ENCODE assay signal across 8 cellular contexts in genomic region chr13:32581177-32581786, GRCh38. TPM values are rescaled to one million over a fixed set of nuclear protein-coding genes. Genes with fewer than 3 reads are reported as not detected.
DNase-seq lines count a peak whose midpoint lies in the region; ATAC-seq, FAIRE-seq and TF ChIP-seq lines count a peak whose summit lies in the region.

No MANE protein-coding gene starts in this region.

- peaks cover 15% of the 10 kb centered on the region for H3K27me3 Mint-ChIP-seq in WTC11 (ENCODE audit: low read depth)

- TF ChIP-seq POLR2A in endothelial cell of umbilical vein (IDR thresholded peaks at IDR 0.05; ENCODE audit: low read depth, low read length) = no peak

- H3K4me1 ChIP-seq in endothelial cell of umbilical vein (ENCODE audit: control insufficient read depth, extremely low read depth, insufficient read depth, low read length) = peaks cover 10% of the 10 kb centered on the region

- peak; percentile 12 for FAIRE-seq in endothelial cell of umbilical vein (lab: Jason Lieb, UNC)

- H3K27ac ChIP-seq in endothelial cell of umbilical vein (ENCODE audit: insufficient read depth, low read depth, low read length) = no peak overlapping the region

- peaks cover 18% of the 10 kb centered on the region for H3K36me3 Mint-ChIP-seq in WTC11

- H3K27ac Mint-ChIP-seq in WTC11 = no peak overlapping the region

- POLR2A ChIA-PET in endothelial cell of umbilical vein (lab: Charles Lee) (no interaction called here), WTC11 (lab: Charles Lee) (no interaction called here)

- intact Hi-C loops in endothelial cell of umbilical vein (cut with micrococcal nuclease) = loop anchor here (1.0 to 10.0 kb wide), 4 partner anchors 204 to 671 kb away; no protein-coding TSS in a partner anchor
- intact Hi-C loops in left colon (cut with DNase I, micrococcal nuclease) = no loop called here

- H3K36me3 ChIP-seq in endothelial cell of umbilical vein (ENCODE audit: control insufficient read depth in 2 of 2, extremely low read depth in 1 of 2, insufficient read depth in 2 of 2, low read length in 2 of 2) = no peaks in the 10 kb centered on the region

- no peak overlapping the region for H3K9ac ChIP-seq in endothelial cell of umbilical vein (replicated peaks; ENCODE audit: extremely low read depth, insufficient read depth, low read length)

- H3K79me2 ChIP-seq in endothelial cell of umbilical vein (ENCODE audit: control insufficient read depth, insufficient read depth, low read length) = no peaks in the 10 kb centered on the region

- H3K27me3 ChIP-seq in endothelial cell of umbilical vein (ENCODE audit: control insufficient read depth in 2 of 2, insufficient read depth in 2 of 2, low read length in 2 of 2) = peaks cover 0 to 1% of the 10 kb centered on the region in 2 experiments

- H3K4me3 ChIP-seq in endothelial cell of umbilical vein (replicated peaks in 1 of 3; ENCODE audit: insufficient read depth in 1 of 3, low read depth in 1 of 3, low read length in 3 of 3) = no peak overlapping the region
- H3K4me3 ChIP-seq in retinal pigment epithelial cell (ENCODE audit: low read length) = no peak overlapping the region

- H3K9me3 ChIP-seq in endothelial cell of umbilical vein (replicated peaks; ENCODE audit: control insufficient read depth, insufficient read depth, low read length) = no peaks in the 10 kb centered on the region

- no peak overlapping the region for H3K4me2 ChIP-seq in endothelial cell of umbilical vein (ENCODE audit: insufficient read depth, low read length)

- TF ChIP-seq CTCF in endothelial cell of umbilical vein (IDR thresholded peaks at IDR 0.05; ENCODE audit: extremely low read depth in 1 of 2, insufficient read depth in 1 of 2, low read depth in 1 of 2, low read length in 2 of 2) = peak; percentile 21 to 26
- peak; percentile 59 for TF ChIP-seq CTCF in retinal pigment epithelial cell (conservative IDR thresholded peaks at IDR 0.05; ENCODE audit: low read depth, low read length)
- TF ChIP-seq CTCF in WTC11 (IDR thresholded peaks at IDR 0.05) = no peak

- CTCF ChIA-PET in endothelial cell of umbilical vein (lab: Charles Lee) (interaction anchor here (0.6 to 8.2 kb wide), 50 partner anchors 9 to 1143 kb away, joined by 3 to 437 read pairs (median 5); partner anchors contain the start of genes BRCA2 and ZAR1L), WTC11 (lab: Charles Lee) (interaction anchor here (0.6 to 2.4 kb wide), 34 partner anchors 9 to 671 kb away, joined by 3 to 11 read pairs (median 4); partner anchors contain the start of genes BRCA2, N4BP2L2 and ZAR1L)

- peaks cover 28% of the 10 kb centered on the region for H3K9me3 Mint-ChIP-seq in WTC11

- H4K20me1 ChIP-seq in endothelial cell of umbilical vein (replicated peaks; ENCODE audit: control insufficient read depth, extremely low read depth, insufficient read depth, low read length) = no peaks in the 10 kb centered on the region

- H3K4me3 Mint-ChIP-seq in WTC11 = no peak overlapping the region

- dilution Hi-C loops in endothelial cell of umbilical vein (cut with MboI; ENCODE audit: extremely low pct_ligation_motif_present, low sequenced_read_pairs) = no loop called here

- DNase-seq in NCI-H2196 (lab: John Stamatoyannopoulos, UW; ENCODE audit: unreplicated experiment) = peak; percentile 3
- DNase-seq in NCI-H2196 treated with DMSO at 0.1 percent for 48 hours (lab: John Stamatoyannopoulos, UW; ENCODE audit: unreplicated experiment) = no peak
- peak; percentile 71 for DNase-seq in NCI-H748 (lab: John Stamatoyannopoulos, UW; ENCODE audit: unreplicated experiment)
- peak; percentile 26 for DNase-seq in endothelial cell of umbilical vein (ENCODE audit: low read depth, low spot score)
- DNase-seq in retinal pigment epithelial cell (ENCODE audit: low read depth) = no peak
- DNase-seq in left colon = no peak
- DNase-seq in WTC11 (ENCODE audit: low spot score) = no peak

- BruUV-seq in endothelial cell of umbilical vein (replicated peaks; lab: Mats Ljungman, UMichigan) = no TSS peak

- peaks cover 11% of the 10 kb centered on the region for H3K4me1 Mint-ChIP-seq in WTC11

- no peak for ATAC-seq in left colon
- ATAC-seq in GM18870 (IDR thresholded peaks at IDR 0.05; ENCODE audit: unreplicated experiment) = no peak
- no peak for ATAC-seq in WTC11

- H2AFZ ChIP-seq in endothelial cell of umbilical vein (ENCODE audit: low read depth, low read length) = no peak overlapping the region

- no peaks in the 10 kb centered on the region for H3K9me1 ChIP-seq in endothelial cell of umbilical vein (replicated peaks; ENCODE audit: control insufficient read depth, extremely low read depth, insufficient read depth, low read length)

TF ChIP-seq in endothelial cell of umbilical vein, 7 proteins besides CTCF, POLR2A, EP300 and RAD21:
- TF ChIP-seq EZH2 (IDR thresholded peaks at IDR 0.05; ENCODE audit: borderline replicate concordance, low read depth, low read length, severe bottlenecking) = no peak
- TF ChIP-seq POLR2AphosphoS5 (IDR thresholded peaks at IDR 0.05; ENCODE audit: insufficient read depth, low read depth, low read length) = no peak
- no peak for TF ChIP-seq MAX (IDR thresholded peaks at IDR 0.05; ENCODE audit: insufficient read depth, insufficient read length)
- TF ChIP-seq JUN (IDR thresholded peaks at IDR 0.05; ENCODE audit: borderline replicate concordance, insufficient read depth, insufficient read length, low read depth) = no peak
- TF ChIP-seq MYC (IDR thresholded peaks at IDR 0.05; ENCODE audit: low read depth, low read length) = no peak
- TF ChIP-seq FOS (IDR thresholded peaks at IDR 0.05; ENCODE audit: borderline replicate concordance, insufficient read depth, low read length) = no peak
- no peak for TF ChIP-seq GATA2 (IDR thresholded peaks at IDR 0.05; ENCODE audit: insufficient read depth, insufficient read length, low read depth, low read length)
TF ChIP-seq in endothelial cell of umbilical vein: peak in this region for 0.

TF ChIP-seq in WTC11, 78 proteins besides CTCF, POLR2A, EP300 and RAD21:
- no peak for TF ChIP-seq NFATC4 (CRISPR knock-in tag; IDR thresholded peaks at IDR 0.05)
- TF ChIP-seq NR2C2 (CRISPR knock-in tag; IDR thresholded peaks at IDR 0.05) = no peak
- no peak for TF ChIP-seq ATF1 (CRISPR knock-in tag; IDR thresholded peaks at IDR 0.05)
- no peak for TF ChIP-seq ERG (CRISPR knock-in tag; IDR thresholded peaks at IDR 0.05)
- no peak for TF ChIP-seq FOXK1 (CRISPR knock-in tag; IDR thresholded peaks at IDR 0.05)
- no peak for TF ChIP-seq ZBTB43 (CRISPR knock-in tag; IDR thresholded peaks at IDR 0.05)
- no peak for TF ChIP-seq ZNF423 (CRISPR knock-in tag; IDR thresholded peaks at IDR 0.05)
TF ChIP-seq in WTC11: peak in this region for 0.

RNA-seq across cellular contexts. Expression of gene PDS5B, which starts 5.0 kb away (rescaled TPM):
- total RNA-seq in endothelial cell of umbilical vein (40.3 and 41.0 TPM in 2 replicates), left colon (10 to 100 TPM; 29.2 to 29.7 TPM), WTC11 (2021) (41.3 to 44.5 TPM (median 44.3 TPM) in 3 replicates)
- 2.6 and 3.9 TPM in 2 replicates for polyA plus RNA-seq in endothelial cell of umbilical vein
- polyA plus RNA-seq in endothelial cell of umbilical vein (2011; cell fraction: cytosol; rRNA removed) = 6.1 and 7.0 TPM in 2 replicates
- polyA plus RNA-seq in endothelial cell of umbilical vein (2011; cell fraction: nucleus; rRNA removed) = 23.2 and 30.7 TPM in 2 replicates
- 16.1 and 22.5 TPM in 2 replicates for polyA plus RNA-seq in endothelial cell of umbilical vein (2012)
- polyA minus RNA-seq in endothelial cell of umbilical vein = 11.9 and 13.1 TPM in 2 replicates
- polyA minus RNA-seq in endothelial cell of umbilical vein (2011; cell fraction: cytosol; rRNA and poly(A)+ RNA removed) = 17.5 TPM
- 72.5 and 106 TPM in 2 replicates for polyA minus RNA-seq in endothelial cell of umbilical vein (2011; cell fraction: nucleus; rRNA and poly(A)+ RNA removed)

RNA-seq across cellular contexts. Expression of gene N4BP2L2, which starts 42.7 kb away (rescaled TPM):
- total RNA-seq in endothelial cell of umbilical vein = 95.4 and 101 TPM in 2 replicates
- 14.8 and 21.7 TPM in 2 replicates for polyA plus RNA-seq in endothelial cell of umbilical vein
- 25.6 and 30.1 TPM in 2 replicates for polyA plus RNA-seq in endothelial cell of umbilical vein (2011; cell fraction: cytosol; rRNA removed)
- 102 and 146 TPM in 2 replicates for polyA plus RNA-seq in endothelial cell of umbilical vein (2011; cell fraction: nucleus; rRNA removed)
- 57.3 and 66.6 TPM in 2 replicates for polyA plus RNA-seq in endothelial cell of umbilical vein (2012)
- 42.6 and 43.6 TPM in 2 replicates for polyA minus RNA-seq in endothelial cell of umbilical vein
- polyA minus RNA-seq in endothelial cell of umbilical vein (2011; cell fraction: cytosol; rRNA and poly(A)+ RNA removed) = 9.8 TPM
- 89.7 and 110 TPM in 2 replicates for polyA minus RNA-seq in endothelial cell of umbilical vein (2011; cell fraction: nucleus; rRNA and poly(A)+ RNA removed)
- total RNA-seq in left colon = 100 to 1,000 TPM in 1 of 2 donors, 10 to 100 TPM in 1; 87.6 to 101 TPM
- total RNA-seq in WTC11 (2021) = 68.9 to 78.3 TPM (median 72.9 TPM) in 3 replicates

Comparison
In these comparisons a context has a peak if more than half of its experiments do, and no peak if none do; other contexts are left out.
1. DNase-seq: peak in NCI-H2196 (single experiment), NCI-H748 (single experiment) and endothelial cell of umbilical vein (single experiment); none in NCI-H2196 treated with DMSO at 0.1 percent for 48 hours (single experiment), retinal pigment epithelial cell (single experiment), left colon (0 of 2) and WTC11 (single experiment).